Comparison of ENCODE assay signal across 22 cellular contexts in genomic region chr13:35840991-35841604, GRCh38.
DNase-seq lines count a peak whose midpoint lies in the region; ATAC-seq and TF ChIP-seq lines count a peak whose summit lies in the region.
"Had no signal": no experiment of that assay in that cellular context is flagged by ENCODE, and none has a peak within 500 bp of the region (broad histone marks: within the 10 kb centered on the region; RNA-seq: fewer than 3 reads in every experiment).

No MANE protein-coding gene starts in this region.

- H3K36me3 ChIP-seq in SJCRH30: no peaks in the 10 kb centered on the region
- H3K36me3 ChIP-seq in upper lobe of right lung: no peaks in the 10 kb centered on the region
- H3K36me3 ChIP-seq: esophagus squamous epithelium, neural progenitor cell, right lobe of liver had no signal

- intact Hi-C loops in upper lobe of right lung (cut with DNase I): no loop called here

- H3K27ac ChIP-seq in C4-2B (no peak overlapping the region), SJCRH30 (peak overlapping the region; percentile 63), upper lobe of right lung (no peak overlapping the region)
- H3K27ac ChIP-seq: esophagus squamous epithelium, neural progenitor cell, right lobe of liver had no signal

- peak; percentile 15; the same call in 1 of the 2 replicates for TF ChIP-seq CTCF in C4-2B (conservative IDR thresholded peaks at IDR 0.05)
- peak; percentile 21 for TF ChIP-seq CTCF in retinal pigment epithelial cell (conservative IDR thresholded peaks at IDR 0.05; ENCODE audit: low read depth, low read length)
- no peak for TF ChIP-seq CTCF in upper lobe of right lung (IDR thresholded peaks at IDR 0.05)
- TF ChIP-seq CTCF in GM10266 (IDR thresholded peaks at IDR 0.05; ENCODE audit: control insufficient read depth, insufficient read depth, low read depth, missing control alignments): no peak

- H3K27me3 ChIP-seq in SJCRH30: no peaks in the 10 kb centered on the region
- no peaks in the 10 kb centered on the region for H3K27me3 ChIP-seq in upper lobe of right lung
- H3K27me3 ChIP-seq: esophagus squamous epithelium, neural progenitor cell, right lobe of liver had no signal

- H3K4me1 ChIP-seq in SJCRH30 (peaks cover 27% of the 10 kb centered on the region), upper lobe of right lung (no peaks in the 10 kb centered on the region)
- H3K4me1 ChIP-seq: esophagus squamous epithelium, right lobe of liver had no signal

- H3K9me3 ChIP-seq in SJCRH30 (replicated peaks): no peaks in the 10 kb centered on the region
- no peaks in the 10 kb centered on the region for H3K9me3 ChIP-seq in upper lobe of right lung
- H3K9me3 ChIP-seq: esophagus squamous epithelium, right lobe of liver had no signal

- DNase-seq in SJCRH30 (peak; percentile 48 to 77), hippocampal formation (lab: John Stamatoyannopoulos, UW) (peak; percentile 40 to 96), retinal pigment epithelial cell (ENCODE audit: low read depth) (peak; percentile 36), foreskin melanocyte (no peak), upper lobe of right lung (no peak), NCI-H1105 treated with DMSO at 0.1 percent for 48 hours (lab: John Stamatoyannopoulos, UW) (no peak), GM10266 (ENCODE audit: extremely low spot score) (no peak)
- DNase-seq: activated CD4-positive, CD25-positive, alpha-beta regulatory T cell; activated CD8-positive, alpha-beta memory T cell treated with anti-CD3 and anti-CD28 coated beads for 24 hours; activated naive CD8-positive, alpha-beta T cell treated with anti-CD3 and anti-CD28 coated beads for 36 hours; COR-L47; effector CD4-positive, alpha-beta T cell; esophagus squamous epithelium; HCEC 1CT; islet precursor cell; NCI-H187; OCI-M1; right lobe of liver; SIG-M5; stimulated activated naive CD8-positive, alpha-beta T cell treated with anti-CD3 and anti-CD28 coated beads, Interleukin-15, Interleukin-2, amounts not matched to agents 100 U/mL and 50 U/mL, for 24 hours had no signal

- no peak overlapping the region for H3K4me3 ChIP-seq in SJCRH30
- no peak overlapping the region for H3K4me3 ChIP-seq in retinal pigment epithelial cell (ENCODE audit: low read length)
- no peak overlapping the region for H3K4me3 ChIP-seq in upper lobe of right lung
- H3K4me3 ChIP-seq: esophagus squamous epithelium, neural progenitor cell, right lobe of liver had no signal

- no peak for ATAC-seq in upper lobe of right lung
- ATAC-seq: right lobe of liver; stimulated activated naive CD8-positive, alpha-beta T cell treated with anti-CD3 and anti-CD28 coated beads, Interleukin-15, Interleukin-2, amounts not matched to agents 100 U/mL and 50 U/mL, for 24 hours had no signal

Comparison
In these comparisons a context has a peak if more than half of its experiments do, and no peak if none do; other contexts are left out.
1. CTCF ChIP-seq: peak in C4-2B (single experiment) and retinal pigment epithelial cell (single experiment); none in upper lobe of right lung (single experiment) and GM10266 (single experiment).
2. DNase-seq: peak in SJCRH30 (2 of 2), hippocampal formation (2 of 2) and retinal pigment epithelial cell (single experiment); none in foreskin melanocyte (single experiment), upper lobe of right lung (single experiment), NCI-H1105 treated with DMSO at 0.1 percent for 48 hours (single experiment) and GM10266 (single experiment).